Comparison of ENCODE assay signal across 6 cellular contexts in genomic region chr17:7323731-7324437, GRCh38. TPM values are rescaled to one million over a fixed set of nuclear protein-coding genes. Genes with fewer than 3 reads are reported as not detected.
DNase-seq lines count a peak whose midpoint lies in the region; ATAC-seq, FAIRE-seq and TF ChIP-seq lines count a peak whose summit lies in the region.

No MANE protein-coding gene starts in this region.

- no peak overlapping the region for H3K4me3 Mint-ChIP-seq in CD4-positive, alpha-beta memory T cell
- no peak overlapping the region for H3K4me3 Mint-ChIP-seq in T-helper 2 cell treated with Interferon-gamma antibody and Interleukin-4, amounts not matched to agents 5 μg/mL and 100 μg/mL, for 36 hours

- no peak overlapping the region for H3K9ac ChIP-seq in H1 (replicated peaks in 1 of 4; ENCODE audit: extremely low read depth in 1 of 4, low read depth in 3 of 4, low read length in 3 of 4)

- peak overlapping the region; percentile 3; the same call in 1 of the 2 replicates for H4K8ac ChIP-seq in H1 (ENCODE audit: extremely low read depth, insufficient read depth, low read length)

- peaks cover 5% of the 10 kb centered on the region for H3K23me2 ChIP-seq in H1 (ENCODE audit: low read depth, low read length)

- H2AFZ ChIP-seq in H1 (ENCODE audit: low read length) = no peak overlapping the region

- H3K9me3 Mint-ChIP-seq in CD4-positive, alpha-beta memory T cell = no peaks in the 10 kb centered on the region
- H3K9me3 Mint-ChIP-seq in T-helper 2 cell treated with Interferon-gamma antibody and Interleukin-4, amounts not matched to agents 5 μg/mL and 100 μg/mL, for 36 hours = no peaks in the 10 kb centered on the region

- no peak overlapping the region for H3K23ac ChIP-seq in H1 (ENCODE audit: insufficient read length)

- H3K36me3 ChIP-seq in CD4-positive, alpha-beta memory T cell (ENCODE audit: insufficient read depth, low read length) = peaks cover 27% of the 10 kb centered on the region
- peaks cover 26 to 46% (median 44%) of the 10 kb centered on the region in 4 experiments for H3K36me3 ChIP-seq in H1 (ENCODE audit: control insufficient read depth in 2 of 4, insufficient read depth in 4 of 4, low read length in 3 of 4)

- peak; percentile 50 to 72 (median 56) for DNase-seq in CD4-positive, alpha-beta memory T cell
- DNase-seq in T-helper 2 cell treated with Interferon-gamma antibody and Interleukin-4, amounts not matched to agents 5 μg/mL and 100 μg/mL, for 36 hours (ENCODE audit: low spot score) = peak; percentile 55
- peak; percentile 47 to 99 for DNase-seq in H1 (ENCODE audit: low read depth in 1 of 2, low spot score in 2 of 2)
- peak; percentile 35 to 64 for DNase-seq in stimulated activated CD4-positive, alpha-beta T cell treated with anti-CD3 and anti-CD28 coated beads, Interleukin-12 subunit alpha, Interleukin-12 subunit beta, amount 100 ng/mL, for 24 hours (ENCODE audit: low read depth in 2 of 2)
- DNase-seq in NCI-H1092 (lab: John Stamatoyannopoulos, UW) = no peak

- H3K27ac Mint-ChIP-seq in CD4-positive, alpha-beta memory T cell = peak overlapping the region in 3 of 7 donors; percentile 18 to 78 (median 55)
- H3K27ac Mint-ChIP-seq in T-helper 2 cell treated with Interferon-gamma antibody and Interleukin-4, amounts not matched to agents 5 μg/mL and 100 μg/mL, for 36 hours = no peak overlapping the region

- TF ChIP-seq CTCF in H1 (IDR thresholded peaks at IDR 0.05; ENCODE audit: control extremely low read depth in 1 of 3, insufficient read depth in 1 of 3, low read depth in 1 of 3, low read length in 3 of 3) = peak; percentile 93 to 97 (median 94)

- H2AK5ac ChIP-seq in H1 (ENCODE audit: low read depth, low read length) = no peak overlapping the region

- no peaks in the 10 kb centered on the region for H3K9me3 ChIP-seq in CD4-positive, alpha-beta memory T cell (ENCODE audit: control insufficient read depth in 1 of 2, low read length in 2 of 2)
- no peaks in the 10 kb centered on the region for H3K9me3 ChIP-seq in H1 (ENCODE audit: insufficient read depth in 2 of 2, low read depth in 1 of 2, low read length in 1 of 2)

- no peak overlapping the region for H4K91ac ChIP-seq in H1 (replicated peaks; ENCODE audit: insufficient read length, low read length)

- peak in 1 of 2 experiments; percentile 28; a peak in 1 of 3 replicates for TF ChIP-seq EP300 in H1 (IDR thresholded peaks at IDR 0.05; ENCODE audit: borderline replicate concordance in 1 of 2, low read depth in 2 of 2, low read length in 2 of 2)

- H4K20me1 ChIP-seq in H1 (replicated peaks in 1 of 2; ENCODE audit: control insufficient read depth in 1 of 2, insufficient read depth in 2 of 2, low read length in 2 of 2) = peaks cover 2 to 22% of the 10 kb centered on the region in 2 experiments

- no peaks in the 10 kb centered on the region for H3K27me3 ChIP-seq in CD4-positive, alpha-beta memory T cell (ENCODE audit: insufficient read depth, low read length)
- H3K27me3 ChIP-seq in H1 (replicated peaks in 1 of 4; ENCODE audit: control insufficient read depth in 3 of 4, extremely low read depth in 1 of 4, insufficient read depth in 3 of 4, low read length in 3 of 4) = no peaks in the 10 kb centered on the region; a peak in 1 of 7 replicates

- H3K79me1 ChIP-seq in H1 (ENCODE audit: low read depth, low read length) = peaks cover 2% of the 10 kb centered on the region; the same call in 1 of the 2 replicates

- peak; percentile 74 to 84 for TF ChIP-seq RAD21 in H1 (IDR thresholded peaks at IDR 0.05 in 1 of 2, conservative IDR thresholded peaks at IDR 0.05 in 1 of 2; ENCODE audit: low read depth in 2 of 2, low read length in 2 of 2)

- H3K56ac ChIP-seq in H1 (replicated peaks; ENCODE audit: insufficient read length, low read depth, low read length) = no peak overlapping the region

- FAIRE-seq in H1 (lab: Jason Lieb, UNC) = peak; percentile 60

- no peak overlapping the region for H3K4ac ChIP-seq in H1 (replicated peaks; ENCODE audit: insufficient read length, low read depth, low read length)

- peaks cover 17 to 28% (median 18%) of the 10 kb centered on the region in 4 donors for H3K4me1 Mint-ChIP-seq in CD4-positive, alpha-beta memory T cell
- H3K4me1 Mint-ChIP-seq in T-helper 2 cell treated with Interferon-gamma antibody and Interleukin-4, amounts not matched to agents 5 μg/mL and 100 μg/mL, for 36 hours (ENCODE audit: low read depth) = peaks cover 12% of the 10 kb centered on the region

- peaks cover 9 to 38% of the 10 kb centered on the region in 2 donors for H3K36me3 Mint-ChIP-seq in CD4-positive, alpha-beta memory T cell
- peaks cover 25% of the 10 kb centered on the region for H3K36me3 Mint-ChIP-seq in T-helper 2 cell treated with Interferon-gamma antibody and Interleukin-4, amounts not matched to agents 5 μg/mL and 100 μg/mL, for 36 hours (ENCODE audit: low read depth)

- no peak overlapping the region for H3K27ac ChIP-seq in CD4-positive, alpha-beta memory T cell (ENCODE audit: low read depth, low read length)
- H3K27ac ChIP-seq in H1 (ENCODE audit: low read depth, low read length) = no peak overlapping the region

- H2BK5ac ChIP-seq in H1 (ENCODE audit: low read depth, low read length) = no peak overlapping the region

- no peak overlapping the region for H3K4me3 ChIP-seq in CD4-positive, alpha-beta memory T cell (ENCODE audit: low read length in 2 of 2)
- no peak overlapping the region for H3K4me3 ChIP-seq in H1 (ENCODE audit: extremely low read depth in 1 of 4, insufficient read depth in 2 of 4, low read depth in 3 of 4, low read length in 4 of 4)

- H3K79me2 ChIP-seq in H1 (ENCODE audit: control insufficient read depth in 1 of 2, insufficient read depth in 2 of 2, low read length in 2 of 2) = peaks cover 0 to 14% of the 10 kb centered on the region in 2 experiments; a peak in 2 of 4 replicates

- no peak for ATAC-seq in GM18867 (IDR thresholded peaks at IDR 0.05; ENCODE audit: unreplicated experiment)

- no peak overlapping the region for H3K14ac ChIP-seq in H1 (ENCODE audit: insufficient read length)

- no peak overlapping the region for H2BK12ac ChIP-seq in H1 (ENCODE audit: low read depth, low read length)

- no peak overlapping the region for H3K18ac ChIP-seq in H1 (ENCODE audit: extremely low read depth, low read length)

- H2BK15ac ChIP-seq in H1 (ENCODE audit: low read length) = no peak overlapping the region

- 73% methylated on average over 39 of the region's 39 CpGs; no CpG with 5 or more reads in 1 of the 2 experiments for WGBS in H1 (ENCODE audit: extremely low coverage in 1 of 2, insufficient coverage in 1 of 2, insufficient read length in 1 of 2, insufficient replicate concordance in 2 of 2, low coverage in 1 of 2, low lambda C conversion rate in 2 of 2, missing lambda C conversion rate in 1 of 2), 2 experiments

- H2BK20ac ChIP-seq in H1 (ENCODE audit: low read length) = no peak overlapping the region

- peaks cover 20% of the 10 kb centered on the region for H3K4me1 ChIP-seq in CD4-positive, alpha-beta memory T cell (ENCODE audit: insufficient read depth, low read length)
- H3K4me1 ChIP-seq in H1 (replicated peaks in 1 of 4; ENCODE audit: control insufficient read depth in 3 of 4, insufficient read depth in 4 of 4, low read length in 3 of 4) = peaks cover 0 to 10% (median under 1%) of the 10 kb centered on the region in 4 experiments; a peak in 2 of 7 replicates

- no peaks in the 10 kb centered on the region for H3K27me3 Mint-ChIP-seq in CD4-positive, alpha-beta memory T cell
- no peaks in the 10 kb centered on the region for H3K27me3 Mint-ChIP-seq in T-helper 2 cell treated with Interferon-gamma antibody and Interleukin-4, amounts not matched to agents 5 μg/mL and 100 μg/mL, for 36 hours (ENCODE audit: low read depth)

- POLR2A ChIA-PET in CD4-positive, alpha-beta memory T cell (lab: Charles Lee; ENCODE audit: partially characterized antibody) = interaction anchor here (1.3 to 6.8 kb wide), 3 partner anchors 11 to 28 kb away, joined by 5 to 61 read pairs (median 12); partner anchors contain the start of gene ACAP1
- POLR2A ChIA-PET in H1 (lab: Charles Lee; ENCODE audit: partially characterized antibody) = interaction anchor here (1.1 to 13.4 kb wide), 6 partner anchors 11 to 84 kb away, joined by 3 to 223 read pairs (median 6); partner anchors contain the start of genes ACAP1 and GPS2

- no peak overlapping the region for H4K5ac ChIP-seq in H1 (ENCODE audit: insufficient read length, low read depth, low read length)

- intact Hi-C loops in CD4-positive, alpha-beta memory T cell (cut with micrococcal nuclease) = loop anchor here (1.0 kb wide), 4 partner anchors 12 to 44 kb away; partner anchors contain the start of gene ACAP1

- no peak overlapping the region for H3K4me2 ChIP-seq in H1 (ENCODE audit: insufficient read depth in 1 of 2, low read depth in 2 of 2, low read length in 2 of 2)

- TF ChIP-seq POLR2A in H1 (IDR thresholded peaks at IDR 0.05; ENCODE audit: control extremely low read depth in 1 of 2, low read depth in 2 of 2, low read length in 2 of 2) = no peak

- no peak overlapping the region for H2BK120ac ChIP-seq in H1 (replicated peaks; ENCODE audit: low read depth, low read length)

- CTCF ChIA-PET in CD4-positive, alpha-beta memory T cell (lab: Charles Lee; ENCODE audit: partially characterized antibody) = interaction anchor here (0.9 to 6.5 kb wide), 11 partner anchors 8 to 278 kb away, joined by 3 to 115 read pairs (median 5); partner anchors contain the start of genes ACAP1, GPS2 and TMEM95
- CTCF ChIA-PET in H1 (lab: Charles Lee; ENCODE audit: partially characterized antibody) = interaction anchor here (0.6 to 9.3 kb wide), 10 partner anchors 8 to 118 kb away, joined by 3 to 167 read pairs (median 10); partner anchors contain the start of genes ACAP1, GPS2, NLGN2 and TMEM95

RNA-seq across cellular contexts. Expression of gene NEURL4, which starts 5.3 kb away (rescaled TPM):
- 10 to 100 TPM; 73.8 to 81.6 TPM for total RNA-seq in CD4-positive, alpha-beta memory T cell
- 1 to 10 TPM in 1 of 2 donors, under 1 TPM in 1; 0.97 to 2.4 TPM for polyA plus RNA-seq in CD4-positive, alpha-beta memory T cell
- 46.8 and 55.4 TPM in 2 replicates for total RNA-seq in H1 (2021; fragmentation: NEBNext Ultra II Directional; extraction: Animal tissue kit (Norgen Biotek cat#: 25700))
- polyA plus RNA-seq in H1 (2011; rRNA removed) = 29.6 and 39.9 TPM in 2 replicates
- 25.8 TPM for polyA plus RNA-seq in H1 (2011; cell fraction: cytosol; rRNA removed)
- 261 TPM for polyA plus RNA-seq in H1 (2011; cell fraction: nucleus; rRNA removed)
- 32.3 to 49.5 TPM (median 46.3 TPM) in 4 replicates for polyA plus RNA-seq in H1 (2012, experiment 1 of 2)
- 25.9 TPM for polyA plus RNA-seq in H1 (2012, experiment 2 of 2)
- polyA plus RNA-seq in H1 (2013, experiment 1 of 2) = 18.6 TPM
- 19.7 TPM for polyA plus RNA-seq in H1 (2013, experiment 2 of 2)
- polyA minus RNA-seq in H1 (2011; rRNA and poly(A)+ RNA removed) = 32.3 and 33.5 TPM in 2 replicates
- 21.3 TPM for polyA minus RNA-seq in H1 (2011; cell fraction: cytosol; rRNA and poly(A)+ RNA removed)
- 76.2 TPM for polyA minus RNA-seq in H1 (2011; cell fraction: nucleus; rRNA and poly(A)+ RNA removed)

RNA-seq across cellular contexts. Expression of gene GPS2, which starts 8.7 kb away (rescaled TPM):
- 100 to 1,000 TPM; 127 to 132 TPM for total RNA-seq in CD4-positive, alpha-beta memory T cell
- polyA plus RNA-seq in CD4-positive, alpha-beta memory T cell = 100 to 1,000 TPM; 101 to 120 TPM
- 67.0 and 74.8 TPM in 2 replicates for total RNA-seq in H1 (2021; fragmentation: NEBNext Ultra II Directional; extraction: Animal tissue kit (Norgen Biotek cat#: 25700))
- 152 and 203 TPM in 2 replicates for polyA plus RNA-seq in H1 (2011; rRNA removed)
- polyA plus RNA-seq in H1 (2011; cell fraction: cytosol; rRNA removed) = 79.1 TPM
- 153 TPM for polyA plus RNA-seq in H1 (2011; cell fraction: nucleus; rRNA removed)
- 73.9 to 93.2 TPM (median 88.0 TPM) in 4 replicates for polyA plus RNA-seq in H1 (2012, experiment 1 of 2)
- 103 TPM for polyA plus RNA-seq in H1 (2012, experiment 2 of 2)
- 63.1 TPM for polyA plus RNA-seq in H1 (2013, experiment 1 of 2)
- 58.9 TPM for polyA plus RNA-seq in H1 (2013, experiment 2 of 2)
- polyA minus RNA-seq in H1 (2011; rRNA and poly(A)+ RNA removed) = 43.0 and 79.6 TPM in 2 replicates
- polyA minus RNA-seq in H1 (2011; cell fraction: cytosol; rRNA and poly(A)+ RNA removed) = 44.0 TPM
- 47.7 TPM for polyA minus RNA-seq in H1 (2011; cell fraction: nucleus; rRNA and poly(A)+ RNA removed)

RNA-seq across cellular contexts. Expression of gene ACAP1, which starts 12.4 kb away (rescaled TPM):
- 100 to 1,000 TPM; 507 to 516 TPM for total RNA-seq in CD4-positive, alpha-beta memory T cell
- 100 to 1,000 TPM; 261 to 264 TPM for polyA plus RNA-seq in CD4-positive, alpha-beta memory T cell
- 45.1 and 49.2 TPM in 2 replicates for total RNA-seq in H1 (2021; fragmentation: NEBNext Ultra II Directional; extraction: Animal tissue kit (Norgen Biotek cat#: 25700))
- 11.9 and 18.0 TPM in 2 replicates for polyA plus RNA-seq in H1 (2011; rRNA removed)
- polyA plus RNA-seq in H1 (2011; cell fraction: cytosol; rRNA removed) = 21.2 TPM
- polyA plus RNA-seq in H1 (2011; cell fraction: nucleus; rRNA removed) = 48.4 TPM
- 17.1 to 31.0 TPM (median 26.1 TPM) in 4 replicates for polyA plus RNA-seq in H1 (2012, experiment 1 of 2)
- polyA plus RNA-seq in H1 (2012, experiment 2 of 2) = 15.8 TPM
- polyA plus RNA-seq in H1 (2013, experiment 1 of 2) = 41.6 TPM
- polyA plus RNA-seq in H1 (2013, experiment 2 of 2) = 42.2 TPM
- 9.9 and 20.3 TPM in 2 replicates for polyA minus RNA-seq in H1 (2011; rRNA and poly(A)+ RNA removed)
- polyA minus RNA-seq in H1 (2011; cell fraction: cytosol; rRNA and poly(A)+ RNA removed) = 11.6 TPM
- polyA minus RNA-seq in H1 (2011; cell fraction: nucleus; rRNA and poly(A)+ RNA removed) = 10.8 TPM

RNA-seq across cellular contexts. Expression of gene EIF5A, which starts 16.5 kb away (rescaled TPM):
- 100 to 1,000 TPM; 240 to 244 TPM for total RNA-seq in CD4-positive, alpha-beta memory T cell
- 100 to 1,000 TPM; 230 to 850 TPM for polyA plus RNA-seq in CD4-positive, alpha-beta memory T cell
- 1,158 and 1,172 TPM in 2 replicates for total RNA-seq in H1 (2021; fragmentation: NEBNext Ultra II Directional; extraction: Animal tissue kit (Norgen Biotek cat#: 25700))
- polyA plus RNA-seq in H1 (2011; rRNA removed) = 717 and 962 TPM in 2 replicates
- 875 TPM for polyA plus RNA-seq in H1 (2011; cell fraction: cytosol; rRNA removed)
- polyA plus RNA-seq in H1 (2011; cell fraction: nucleus; rRNA removed) = 719 TPM
- polyA plus RNA-seq in H1 (2012, experiment 1 of 2) = 1,190 to 1,288 TPM (median 1,234 TPM) in 4 replicates
- polyA plus RNA-seq in H1 (2012, experiment 2 of 2) = 1,228 TPM
- polyA plus RNA-seq in H1 (2013, experiment 1 of 2) = 992 TPM
- polyA plus RNA-seq in H1 (2013, experiment 2 of 2) = 1,009 TPM
- 837 and 958 TPM in 2 replicates for polyA minus RNA-seq in H1 (2011; rRNA and poly(A)+ RNA removed)
- 476 TPM for polyA minus RNA-seq in H1 (2011; cell fraction: cytosol; rRNA and poly(A)+ RNA removed)
- 281 TPM for polyA minus RNA-seq in H1 (2011; cell fraction: nucleus; rRNA and poly(A)+ RNA removed)

RNA-seq across cellular contexts. Expression of gene KCTD11, which starts 28.1 kb away (rescaled TPM):
- total RNA-seq in CD4-positive, alpha-beta memory T cell = 1 to 10 TPM; 3.5 to 4.3 TPM
- 1 to 10 TPM in 1 of 2 donors, under 1 TPM in 1; 0.33 to 1.8 TPM for polyA plus RNA-seq in CD4-positive, alpha-beta memory T cell
- total RNA-seq in H1 (2021; fragmentation: NEBNext Ultra II Directional; extraction: Animal tissue kit (Norgen Biotek cat#: 25700)) = 8.7 and 9.2 TPM in 2 replicates
- polyA plus RNA-seq in H1 (2011; rRNA removed) = 8.6 and 11.7 TPM in 2 replicates
- 8.3 TPM for polyA plus RNA-seq in H1 (2011; cell fraction: cytosol; rRNA removed)
- 7.2 TPM for polyA plus RNA-seq in H1 (2011; cell fraction: nucleus; rRNA removed)
- 8.6 to 9.4 TPM (median 9.2 TPM) in 4 replicates for polyA plus RNA-seq in H1 (2012, experiment 1 of 2)
- polyA plus RNA-seq in H1 (2012, experiment 2 of 2) = 11.2 TPM
- polyA plus RNA-seq in H1 (2013, experiment 1 of 2) = 4.6 TPM
- 4.5 TPM for polyA plus RNA-seq in H1 (2013, experiment 2 of 2)
- 6.0 and 7.7 TPM in 2 replicates for polyA minus RNA-seq in H1 (2011; rRNA and poly(A)+ RNA removed)
- 3.0 TPM for polyA minus RNA-seq in H1 (2011; cell fraction: cytosol; rRNA and poly(A)+ RNA removed)
- polyA minus RNA-seq in H1 (2011; cell fraction: nucleus; rRNA and poly(A)+ RNA removed) = 5.4 TPM

Comparison
In these comparisons a context has a peak if more than half of its experiments do, and no peak if none do; other contexts are left out.
1. RNA of gene ACAP1, which starts 12.4 kb away (total RNA-seq): 507 to 516 TPM in CD4-positive, alpha-beta memory T cell; 45.1 to 49.2 TPM in H1; every median in the first group is over 10 times any median in the second.